ENCODE assay signal across 8 cellular contexts in the genomic region with DNA sequence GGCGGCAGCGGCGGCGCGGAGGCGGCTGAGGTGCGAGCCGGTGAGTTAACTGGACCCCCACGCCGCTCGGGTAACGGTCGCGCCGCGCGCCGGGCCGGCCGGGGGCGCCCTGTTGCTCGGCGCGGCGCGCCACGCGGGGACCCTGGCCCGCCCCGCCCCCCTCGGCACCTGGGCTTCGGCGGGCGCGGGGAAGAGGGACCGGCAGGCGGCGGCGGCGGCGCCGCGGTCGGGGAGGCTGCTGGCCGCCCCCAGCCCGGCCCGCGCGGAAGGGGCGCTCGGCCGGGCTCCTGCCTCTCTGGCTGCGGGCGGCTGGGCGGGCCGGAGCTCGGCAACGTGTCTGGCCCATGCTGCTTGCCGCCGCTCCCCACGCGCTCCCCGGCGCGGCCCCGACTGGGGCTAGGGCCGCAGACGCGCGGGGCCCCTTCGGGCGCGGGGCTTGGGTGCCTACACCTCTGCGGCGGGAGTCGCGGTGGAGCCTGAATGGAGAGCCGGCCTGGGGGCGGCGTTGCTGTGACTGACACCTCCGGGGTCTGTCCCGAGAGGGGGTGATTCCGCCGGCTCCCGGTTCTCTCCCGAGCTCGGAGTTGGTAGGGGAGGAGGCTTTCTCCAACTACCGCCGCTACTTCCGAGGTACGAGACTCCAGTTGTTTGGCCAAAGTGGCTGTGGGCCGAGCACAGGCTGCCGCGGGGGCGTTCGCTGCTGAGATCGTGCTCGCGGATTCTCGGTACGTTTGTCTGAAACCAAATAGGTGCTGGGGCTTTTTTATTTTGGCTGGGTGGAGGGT. TPM values are rescaled to one million over a fixed set of nuclear protein-coding genes. Genes with fewer than 3 reads are reported as not detected.
DNase-seq lines count a peak whose midpoint lies in the region; ATAC-seq and TF ChIP-seq lines count a peak whose summit lies in the region.

No MANE protein-coding gene starts in this region.

- TF ChIP-seq POLR2A in gastrocnemius medialis (IDR thresholded peaks at IDR 0.05) = no peak

- peaks cover 50% of the 10 kb centered on the region for H3K79me2 ChIP-seq in SU-DHL-6 (ENCODE audit: insufficient read depth, low read length)

- peaks cover 22% of the 10 kb centered on the region for H3F3A ChIP-seq in SU-DHL-6 (ENCODE audit: insufficient read depth)

- H3K9me2 ChIP-seq in SU-DHL-6 (replicated peaks; ENCODE audit: insufficient read depth, low read length) = no peaks in the 10 kb centered on the region

- peak; percentile 78 for DNase-seq in Daoy (ENCODE audit: low read depth)
- DNase-seq in HT-29 (ENCODE audit: low spot score) = peak; percentile 54
- peak; percentile 77 for DNase-seq in astrocyte of the hippocampus (ENCODE audit: low read depth, low spot score)
- peak; percentile 20 to 26 for DNase-seq in gastrocnemius medialis
- DNase-seq in NCI-H2196 treated with DMSO at 0.1 percent for 48 hours (lab: John Stamatoyannopoulos, UW; ENCODE audit: unreplicated experiment) = no peak

- peak overlapping the region; percentile 66 for H3K27ac ChIP-seq in SU-DHL-6 (ENCODE audit: low read depth, low read length)
- peak overlapping the region; percentile 95 to 97 (median 96) for H3K27ac ChIP-seq in gastrocnemius medialis

- H3K4me2 ChIP-seq in SU-DHL-6 (ENCODE audit: low read depth, low read length, poor library complexity, severe bottlenecking) = peak overlapping the region; percentile 74

- peak overlapping the region; percentile 55 for H2AFZ ChIP-seq in SU-DHL-6 (ENCODE audit: low read depth, low read length, severe bottlenecking)

- intact Hi-C loops in gastrocnemius medialis (cut with DNase I; ENCODE audit: low total_unique reads) = loop anchor here (1.0 to 10.0 kb wide), 3 partner anchors 171 to 552 kb away; partner anchors contain the start of gene CYCS

- peaks cover 38% of the 10 kb centered on the region for H4K20me1 ChIP-seq in SU-DHL-6 (ENCODE audit: low read depth, low read length)

- in situ Hi-C loops in gastrocnemius medialis (cut with MboI; ENCODE audit: low sequenced_read_pairs in 4 of 4) = loop anchor here in 1 of 4 donors (10.0 kb wide), 1 partner anchor 91 kb away; no protein-coding TSS in a partner anchor

- 0 out of 2 replicates have a peak, but pooled peaks cover 5% of the 10 kb centered on the region for H3K36me3 ChIP-seq in SU-DHL-6 (ENCODE audit: low read length)
- no peaks in the 10 kb centered on the region for H3K36me3 ChIP-seq in iPS-15b (ENCODE audit: control insufficient read depth, insufficient read depth, low read length)
- no peaks in the 10 kb centered on the region for H3K36me3 ChIP-seq in gastrocnemius medialis

- H3K27me3 ChIP-seq in SU-DHL-6 (ENCODE audit: low read length) = no peaks in the 10 kb centered on the region
- peaks cover 11% of the 10 kb centered on the region for H3K27me3 ChIP-seq in iPS-15b (ENCODE audit: control insufficient read depth, insufficient read depth, low read length)
- no peaks in the 10 kb centered on the region for H3K27me3 ChIP-seq in gastrocnemius medialis

- peak overlapping the region; percentile 76 for H3K4me3 ChIP-seq in SU-DHL-6 (ENCODE audit: insufficient read depth, low read length, poor library complexity, severe bottlenecking)
- H3K4me3 ChIP-seq in iPS-15b (ENCODE audit: low read depth, low read length) = peak overlapping the region; percentile 88
- peak overlapping the region; percentile 70 to 96 (median 84) for H3K4me3 ChIP-seq in gastrocnemius medialis

- ATAC-seq in GM21390 (IDR thresholded peaks at IDR 0.05; ENCODE audit: unreplicated experiment) (peak; percentile 40), gastrocnemius medialis (peak; percentile 53 to 67)

- H3K9me3 ChIP-seq in SU-DHL-6 (ENCODE audit: insufficient read depth, low read length) (no peaks in the 10 kb centered on the region), iPS-15b (ENCODE audit: control insufficient read depth, insufficient read depth, low read length) (no peaks in the 10 kb centered on the region), gastrocnemius medialis (no peaks in the 10 kb centered on the region)

- H3K9ac ChIP-seq in SU-DHL-6 (ENCODE audit: low read length) (peak overlapping the region; percentile 89), iPS-15b (ENCODE audit: low read depth, low read length) (peak overlapping the region; percentile 75)

- TF ChIP-seq CTCF in SU-DHL-6 (IDR thresholded peaks at IDR 0.05; ENCODE audit: insufficient read depth, low read length, poor library complexity, severe bottlenecking) = no peak
- TF ChIP-seq CTCF in gastrocnemius medialis (IDR thresholded peaks at IDR 0.05 in 4 of 5, conservative IDR thresholded peaks at IDR 0.05 in 1 of 5) = no peak

- peaks cover 32% of the 10 kb centered on the region for H3K4me1 ChIP-seq in iPS-15b (ENCODE audit: control insufficient read depth, insufficient read depth, low read length)
- H3K4me1 ChIP-seq in gastrocnemius medialis = peaks cover 25 to 39% of the 10 kb centered on the region in 2 donors

RNA-seq across cellular contexts. Expression of gene PALS2, which starts 0.5 kb away (rescaled TPM):
- 51.1 and 55.8 TPM in 2 replicates for total RNA-seq in Daoy (2014; rRNA removed; shearing (Covaris generic))
- 4.4 and 5.3 TPM in 2 replicates for total RNA-seq in HT-29 (2014; rRNA removed; shearing (Covaris generic))
- total RNA-seq in gastrocnemius medialis = 10 to 100 TPM; 11.2 to 17.3 (median 12.4) TPM
